15 cellular contexts compared by ENCODE assay signal in the genomic region with DNA sequence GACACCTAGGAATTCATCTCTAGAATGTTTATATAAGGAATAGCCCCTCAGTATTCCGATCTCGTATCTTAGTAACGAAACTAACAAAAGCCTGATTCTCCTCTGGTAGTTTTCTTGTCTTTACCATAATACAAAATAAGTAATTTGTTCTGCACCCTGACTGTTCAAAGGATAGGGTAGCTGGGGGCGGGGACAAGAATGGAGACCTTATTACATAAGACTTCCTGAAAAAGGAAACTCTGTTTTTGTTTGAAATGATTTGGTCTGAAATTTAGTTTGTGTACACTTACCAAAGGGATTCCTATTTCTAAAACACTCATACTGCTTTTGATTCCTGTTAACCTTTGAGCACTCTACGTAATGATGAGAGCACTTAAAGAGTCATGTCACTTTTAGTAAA.
DNase-seq lines count a peak whose midpoint lies in the region; ATAC-seq lines count a peak whose summit lies in the region.
"Had no signal": no experiment of that assay in that cellular context is flagged by ENCODE, and none has a peak within 500 bp of the region (broad histone marks: within the 10 kb centered on the region; RNA-seq: fewer than 3 reads in every experiment).

No MANE protein-coding gene starts in this region.

- ATAC-seq in HG02642 (IDR thresholded peaks at IDR 0.05; ENCODE audit: poor library complexity, unreplicated experiment): no peak
- ATAC-seq: psoas muscle had no signal

- DNase-seq in activated T-cell treated with anti-CD3 and anti-CD28 coated beads, Interleukin-2, amount 50 U/mL, for 1 hour: peak; percentile 56
- DNase-seq in activated T-cell treated with anti-CD3 and anti-CD28 coated beads, Interleukin-2, amount 50 U/mL, for 48 hours: no peak
- DNase-seq in T-helper 22 cell (ENCODE audit: low read depth): peak; percentile 51
- DNase-seq in central memory CD4-positive, alpha-beta T cell: peak; percentile 73
- DNase-seq in stimulated activated naive CD4-positive, alpha-beta T cell (lab: John Stamatoyannopoulos, UW): peak; percentile 28 to 84 (median 76)
- DNase-seq in KG1 (lab: John Stamatoyannopoulos, UW): no peak
- DNase-seq in SIG-M5 (lab: John Stamatoyannopoulos, UW): no peak
- DNase-seq: activated gamma-delta T cell, cerebellar nuclear complex, HCEC 1CT, mesendoderm, NCI-H1436, NCI-H510A treated with DMSO at 0.1 percent for 48 hours, psoas muscle had no signal

Comparison
In these comparisons a context has a peak if more than half of its experiments do, and no peak if none do; other contexts are left out.
1. DNase-seq: peak in activated T-cell treated with anti-CD3 and anti-CD28 coated beads, Interleukin-2, amount 50 U/mL, for 1 hour (single experiment), T-helper 22 cell (single experiment), central memory CD4-positive, alpha-beta T cell (single experiment) and stimulated activated naive CD4-positive, alpha-beta T cell (6 of 6); none in activated T-cell treated with anti-CD3 and anti-CD28 coated beads, Interleukin-2, amount 50 U/mL, for 48 hours (0 of 2), KG1 (single experiment) and SIG-M5 (single experiment).